34 cellular contexts compared by ENCODE assay signal in the genomic region with DNA sequence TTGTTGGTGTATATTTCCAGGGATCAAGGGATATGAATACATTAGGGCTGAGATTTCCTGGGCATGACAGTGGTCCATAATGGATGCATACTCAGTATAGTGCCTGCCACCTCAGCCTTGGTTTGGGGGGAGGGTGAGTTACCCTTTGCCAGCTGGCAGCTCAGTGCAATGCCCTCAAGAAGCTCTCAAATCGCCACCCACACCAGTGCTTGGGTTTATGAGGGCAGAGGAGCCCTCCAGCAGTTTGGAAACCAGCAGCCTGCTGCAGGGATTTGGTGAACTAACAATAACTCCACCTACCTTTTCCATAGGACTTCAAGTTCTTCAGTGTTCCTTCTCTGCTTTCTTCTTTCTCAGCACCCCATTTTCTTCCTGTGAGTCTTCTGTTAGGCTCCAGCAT.
"Had no signal": no experiment of that assay in that cellular context is flagged by ENCODE, and none has a peak within 500 bp of the region (broad histone marks: within the 10 kb centered on the region; RNA-seq: fewer than 3 reads in every experiment).

No MANE protein-coding gene starts in this region.

- H3K27me3 ChIP-seq: adrenal gland, body of pancreas, brain microvascular endothelial cell, breast epithelium had no signal

- H3K27ac Mint-ChIP-seq: activated B cell treated with CpG ODN at 0.5 μM for 24 hours; activated CD4-positive, alpha-beta memory T cell treated with anti-CD3 and anti-CD28 coated beads for 36 hours; activated CD4-positive, alpha-beta T cell treated with anti-CD3 and anti-CD28 coated beads, Interleukin-2, amount 10 ng/mL, durations not matched to agents 24 days and 14 days; activated CD8-positive, alpha-beta T cell treated with anti-CD3 and anti-CD28 coated beads for 36 hours; activated naive CD4-positive, alpha-beta T cell treated with anti-CD3 and anti-CD28 coated beads for 36 hours; activated naive CD4-positive, alpha-beta T cell treated with anti-CD3 and anti-CD28 coated beads, Interleukin-2, amount 50 U/mL, for 72 hours; activated naive CD8-positive, alpha-beta T cell treated with anti-CD3 and anti-CD28 coated beads for 36 hours; activated T-cell treated with anti-CD3 and anti-CD28 coated beads, Interleukin-2, amount 50 U/mL, for 72 hours; activated T-helper 1 cell treated with anti-CD3 and anti-CD28 coated beads, Interleukin-12 subunit alpha, Interleukin-12 subunit beta, Interleukin-2, Interleukin-4 antibody, amounts not matched to agents 30 ng/mL and 10 ng/mL and 1 ng/mL, durations not matched to agents 14 hours and 24 hours and 36 hours; activated T-helper 17 cell treated with anti-CD3 and anti-CD28 coated beads, Interleukin-2, amount 50 U/mL, for 72 hours; T-helper 1 cell treated with Interleukin-12 subunit alpha and Interleukin-12 subunit beta and Interleukin-4 antibody, amounts not matched to agents 30 μg/mL and 1 μg/mL, for 36 hours; T-helper 2 cell treated with Interferon-gamma antibody and Interleukin-4, amounts not matched to agents 5 μg/mL and 100 μg/mL, for 36 hours had no signal

- H3K4me1 Mint-ChIP-seq: activated B cell treated with CpG ODN at 0.5 μM for 24 hours; activated CD4-positive, alpha-beta T cell treated with anti-CD3 and anti-CD28 coated beads, Interleukin-2, amount 10 ng/mL, durations not matched to agents 24 days and 14 days; activated naive CD8-positive, alpha-beta T cell treated with anti-CD3 and anti-CD28 coated beads for 36 hours; activated T-helper 17 cell treated with anti-CD3 and anti-CD28 coated beads, Interleukin-2, amount 50 U/mL, for 72 hours had no signal

- ATAC-seq: activated CD8-positive, alpha-beta T cell treated with anti-CD3 and anti-CD28 coated beads for 36 hours; activated naive CD4-positive, alpha-beta T cell treated with anti-CD3 and anti-CD28 coated beads, Interleukin-2, amount 50 U/mL, for 72 hours; activated T-cell treated with anti-CD3 and anti-CD28 coated beads, Interleukin-2, amount 50 U/mL, for 4 hours; activated T-cell treated with anti-CD3 and anti-CD28 coated beads, Interleukin-2, amount 50 U/mL, for 72 hours; activated T-helper 17 cell treated with anti-CD3 and anti-CD28 coated beads, Interleukin-2, amount 50 U/mL, for 72 hours; body of pancreas had no signal

- H3K9me3 Mint-ChIP-seq: activated B cell treated with CpG ODN at 0.5 μM for 24 hours; activated CD4-positive, alpha-beta T cell treated with anti-CD3 and anti-CD28 coated beads, Interleukin-2, amount 10 ng/mL, durations not matched to agents 24 days and 14 days; activated T-helper 1 cell treated with anti-CD3 and anti-CD28 coated beads, Interleukin-12 subunit alpha, Interleukin-12 subunit beta, Interleukin-2, Interleukin-4 antibody, amounts not matched to agents 30 ng/mL and 10 ng/mL and 1 ng/mL, durations not matched to agents 14 hours and 24 hours and 36 hours; T-helper 1 cell treated with Interleukin-12 subunit alpha and Interleukin-12 subunit beta and Interleukin-4 antibody, amounts not matched to agents 30 μg/mL and 1 μg/mL, for 36 hours had no signal

- H3K4me3 ChIP-seq: adrenal gland, body of pancreas, breast epithelium had no signal

- H3K27me3 Mint-ChIP-seq: activated B cell treated with CpG ODN at 0.5 μM for 24 hours; activated CD4-positive, alpha-beta memory T cell treated with anti-CD3 and anti-CD28 coated beads for 36 hours; activated CD4-positive, alpha-beta T cell treated with anti-CD3 and anti-CD28 coated beads, Interleukin-2, amount 10 ng/mL, durations not matched to agents 24 days and 14 days; activated CD8-positive, alpha-beta T cell treated with anti-CD3 and anti-CD28 coated beads for 36 hours; activated naive CD8-positive, alpha-beta T cell treated with anti-CD3 and anti-CD28 coated beads for 36 hours; activated T-helper 17 cell treated with anti-CD3 and anti-CD28 coated beads, Interleukin-2, amount 50 U/mL, for 72 hours had no signal

- H3K4me1 ChIP-seq: adrenal gland, body of pancreas, breast epithelium had no signal

- H3K9me3 ChIP-seq: adrenal gland, body of pancreas had no signal

- DNase-seq: activated B cell treated with CpG ODN at 0.5 μM for 24 hours; activated CD4-positive, alpha-beta memory T cell treated with anti-CD3 and anti-CD28 coated beads for 36 hours; activated CD4-positive, alpha-beta T cell treated with anti-CD3 and anti-CD28 coated beads for 4 hours; activated CD4-positive, alpha-beta T cell treated with anti-CD3 and anti-CD28 coated beads, Interleukin-2, amount 10 ng/mL, durations not matched to agents 24 days and 14 days; activated CD4-positive, alpha-beta T cell treated with anti-CD3 and anti-CD28 coated beads, Interleukin-2, amount 50 U/mL, for 1 hour; activated CD4-positive, alpha-beta T cell treated with anti-CD3 and anti-CD28 coated beads, Interleukin-2, amount 50 U/mL, for 4 hours; activated CD4-positive, CD25-positive, alpha-beta regulatory T cell treated with anti-CD3 and anti-CD28 coated beads, Interleukin-2, amount 50 U/mL, for 72 hours; activated CD8-positive, alpha-beta memory T cell treated with anti-CD3 and anti-CD28 coated beads, Interleukin-2, amount 50 U/mL, for 4 hours; activated CD8-positive, alpha-beta T cell treated with anti-CD3 and anti-CD28 coated beads for 36 hours; activated effector memory CD4-positive, alpha-beta T cell treated with anti-CD3 and anti-CD28 coated beads, Interleukin-2, amount 50 U/mL, for 16 hours; activated gamma-delta T cell treated with Interleukin-2 at 50 U/mL for 16 hours; activated naive CD4-positive, alpha-beta T cell; activated naive CD4-positive, alpha-beta T cell treated with anti-CD3 and anti-CD28 coated beads for 36 hours; activated naive CD4-positive, alpha-beta T cell treated with anti-CD3 and anti-CD28 coated beads, Interleukin-2, amount 50 U/mL, for 16 hours; activated naive CD8-positive, alpha-beta T cell treated with anti-CD3 and anti-CD28 coated beads for 36 hours; activated T-cell treated with anti-CD3 and anti-CD28 coated beads for 4 hours; activated T-cell treated with anti-CD3 and anti-CD28 coated beads, Interleukin-2, amount 50 U/mL, for 1 hour; activated T-cell treated with anti-CD3 and anti-CD28 coated beads, Interleukin-2, amount 50 U/mL, for 4 hours; activated T-cell treated with anti-CD3 and anti-CD28 coated beads, Interleukin-2, amount 50 U/mL, for 72 hours; adrenal gland; amniotic stem cell; aorta; body of pancreas; brain microvascular endothelial cell; central memory CD4-positive, alpha-beta T cell; T-helper 2 cell; T-helper 9 cell had no signal

- H3K36me3 ChIP-seq: adrenal gland, brain microvascular endothelial cell, breast epithelium had no signal

- H3K4me3 Mint-ChIP-seq: activated B cell treated with CpG ODN at 0.5 μM for 24 hours; activated CD4-positive, alpha-beta memory T cell treated with anti-CD3 and anti-CD28 coated beads for 36 hours; activated CD4-positive, alpha-beta T cell treated with anti-CD3 and anti-CD28 coated beads, Interleukin-2, amount 10 ng/mL, durations not matched to agents 24 days and 14 days; activated CD8-positive, alpha-beta T cell treated with anti-CD3 and anti-CD28 coated beads for 36 hours; activated naive CD4-positive, alpha-beta T cell treated with anti-CD3 and anti-CD28 coated beads for 36 hours; activated naive CD8-positive, alpha-beta T cell treated with anti-CD3 and anti-CD28 coated beads for 36 hours; activated T-cell treated with anti-CD3 and anti-CD28 coated beads, Interleukin-2, amount 50 U/mL, for 4 hours; activated T-cell treated with anti-CD3 and anti-CD28 coated beads, Interleukin-2, amount 50 U/mL, for 72 hours; activated T-helper 1 cell treated with anti-CD3 and anti-CD28 coated beads, Interleukin-12 subunit alpha, Interleukin-12 subunit beta, Interleukin-2, Interleukin-4 antibody, amounts not matched to agents 30 ng/mL and 10 ng/mL and 1 ng/mL, durations not matched to agents 14 hours and 24 hours and 36 hours; activated T-helper 17 cell treated with anti-CD3 and anti-CD28 coated beads, Interleukin-2, amount 50 U/mL, for 72 hours; T-helper 1 cell treated with Interleukin-12 subunit alpha and Interleukin-12 subunit beta and Interleukin-4 antibody, amounts not matched to agents 30 μg/mL and 1 μg/mL, for 36 hours; T-helper 2 cell treated with Interferon-gamma antibody and Interleukin-4, amounts not matched to agents 5 μg/mL and 100 μg/mL, for 36 hours had no signal

- H3K36me3 Mint-ChIP-seq: activated CD4-positive, alpha-beta memory T cell treated with anti-CD3 and anti-CD28 coated beads for 36 hours; activated naive CD8-positive, alpha-beta T cell treated with anti-CD3 and anti-CD28 coated beads for 36 hours had no signal

- H3K27ac ChIP-seq: adrenal gland, body of pancreas, brain microvascular endothelial cell, breast epithelium, VCaP had no signal
